ENCODE assay signal across 1 cellular context in the genomic region with DNA sequence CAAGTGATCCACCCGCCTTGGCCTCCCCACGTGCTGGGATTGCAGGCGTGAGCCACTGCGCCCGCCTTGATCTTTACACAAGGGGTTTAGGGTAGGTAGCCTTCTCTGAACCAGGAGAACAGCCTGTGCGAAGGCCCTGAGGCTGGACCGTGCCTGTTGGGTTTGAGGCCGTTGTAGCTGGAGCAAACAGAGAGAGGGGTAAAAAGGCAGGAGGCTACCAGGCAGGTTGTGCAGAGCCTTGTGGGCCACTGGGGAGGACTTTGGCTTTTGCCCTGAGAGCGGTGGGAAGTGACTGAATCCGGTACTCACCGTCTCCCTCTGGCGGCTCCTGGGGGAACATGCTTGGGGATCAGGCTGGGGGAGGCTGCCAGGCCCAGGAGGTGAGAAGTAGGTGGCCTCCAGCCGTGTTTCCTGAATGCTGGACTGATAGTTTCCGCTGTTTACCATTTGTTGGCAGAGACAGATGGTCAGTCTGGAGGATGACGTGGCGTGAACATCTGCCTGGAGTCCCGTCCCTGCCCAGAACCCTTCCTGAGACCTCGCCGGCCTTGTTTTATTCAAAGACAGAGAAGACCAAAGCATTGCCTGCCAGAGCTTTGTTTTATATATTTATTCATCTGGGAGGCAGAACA.
TF ChIP-seq lines count a peak whose summit lies in the region.

No MANE protein-coding gene starts in this region.

TF ChIP-seq in HepG2, 621 proteins besides CTCF, POLR2A, EP300 and RAD21 (continued from another document and continues in another):
- TF ChIP-seq, protein P1, sequence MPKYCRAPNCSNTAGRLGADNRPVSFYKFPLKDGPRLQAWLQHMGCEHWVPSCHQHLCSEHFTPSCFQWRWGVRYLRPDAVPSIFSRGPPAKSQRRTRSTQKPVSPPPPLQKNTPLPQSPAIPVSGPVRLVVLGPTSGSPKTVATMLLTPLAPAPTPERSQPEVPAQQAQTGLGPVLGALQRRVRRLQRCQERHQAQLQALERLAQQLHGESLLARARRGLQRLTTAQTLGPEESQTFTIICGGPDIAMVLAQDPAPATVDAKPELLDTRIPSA (CRISPR knock-in tag; IDR thresholded peaks at IDR 0.05; ENCODE audit: borderline replicate concordance) = no peak
- no peak for TF ChIP-seq ARID3A (IDR thresholded peaks at IDR 0.05; ENCODE audit: low read depth, low read length)
- peak; percentile 69 for TF ChIP-seq ZNF883 (CRISPR knock-in tag; IDR thresholded peaks at IDR 0.05; ENCODE audit: not compliant biosample characterization)
- TF ChIP-seq ZFX (CRISPR knock-in tag; IDR thresholded peaks at IDR 0.05; ENCODE audit: low read depth) = peak; percentile 68
- no peak for TF ChIP-seq RFX5 (IDR thresholded peaks at IDR 0.05; ENCODE audit: low read depth, low read length)
- TF ChIP-seq, protein P2, sequence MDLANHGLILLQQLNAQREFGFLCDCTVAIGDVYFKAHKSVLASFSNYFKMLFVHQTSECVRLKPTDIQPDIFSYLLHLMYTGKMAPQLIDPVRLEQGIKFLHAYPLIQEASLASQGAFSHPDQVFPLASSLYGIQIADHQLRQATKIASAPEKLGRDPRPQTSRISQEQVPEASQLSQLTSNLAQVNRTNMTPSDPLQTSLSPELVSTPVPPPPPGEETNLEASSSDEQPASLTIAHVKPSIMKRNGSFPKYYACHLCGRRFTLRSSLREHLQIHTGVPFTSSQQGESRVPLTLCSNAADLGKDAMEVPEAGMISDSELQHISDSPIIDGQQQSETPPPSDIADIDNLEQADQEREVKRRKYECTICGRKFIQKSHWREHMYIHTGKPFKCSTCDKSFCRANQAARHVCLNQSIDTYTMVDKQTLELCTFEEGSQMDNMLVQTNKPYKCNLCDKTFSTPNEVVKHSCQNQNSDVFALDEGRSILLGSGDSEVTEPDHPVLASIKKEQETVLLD (CRISPR knock-in tag; IDR thresholded peaks at IDR 0.05; ENCODE audit: low read depth) = peak; percentile 58
- peak; percentile 78 for TF ChIP-seq TARDBP (CRISPR knock-in tag; IDR thresholded peaks at IDR 0.05)
- TF ChIP-seq ERF (CRISPR knock-in tag; IDR thresholded peaks at IDR 0.05) = 0 out of 2 replicates have a peak, but pooled peaks have one; percentile 54
- TF ChIP-seq JUND (CRISPR knock-in tag; IDR thresholded peaks at IDR 0.05) = 0 out of 2 replicates have a peak, but pooled peaks have one; percentile 29
- TF ChIP-seq HIC2 (CRISPR knock-in tag; IDR thresholded peaks at IDR 0.05; ENCODE audit: low read depth) = peak; percentile 34; the same call in 1 of the 2 replicates
- TF ChIP-seq ZNF619 (CRISPR knock-in tag; IDR thresholded peaks at IDR 0.05) = peak; percentile 73; the same call in 1 of the 2 replicates
- TF ChIP-seq SAFB2 (CRISPR knock-in tag; IDR thresholded peaks at IDR 0.05; ENCODE audit: borderline replicate concordance, low read depth) = no peak
- no peak for TF ChIP-seq ZFP36 (IDR thresholded peaks at IDR 0.05; ENCODE audit: borderline replicate concordance, low read depth, low read length, partially characterized antibody)
- TF ChIP-seq RXRB (CRISPR knock-in tag; IDR thresholded peaks at IDR 0.05; ENCODE audit: borderline replicate concordance) = peak; percentile 42; the same call in 1 of the 2 replicates
- peak; percentile 47; the same call in 1 of the 2 replicates for TF ChIP-seq PITX1 (CRISPR knock-in tag; IDR thresholded peaks at IDR 0.05)
- TF ChIP-seq ZNF335 (CRISPR knock-in tag; IDR thresholded peaks at IDR 0.05) = no peak
- TF ChIP-seq, protein P3, sequence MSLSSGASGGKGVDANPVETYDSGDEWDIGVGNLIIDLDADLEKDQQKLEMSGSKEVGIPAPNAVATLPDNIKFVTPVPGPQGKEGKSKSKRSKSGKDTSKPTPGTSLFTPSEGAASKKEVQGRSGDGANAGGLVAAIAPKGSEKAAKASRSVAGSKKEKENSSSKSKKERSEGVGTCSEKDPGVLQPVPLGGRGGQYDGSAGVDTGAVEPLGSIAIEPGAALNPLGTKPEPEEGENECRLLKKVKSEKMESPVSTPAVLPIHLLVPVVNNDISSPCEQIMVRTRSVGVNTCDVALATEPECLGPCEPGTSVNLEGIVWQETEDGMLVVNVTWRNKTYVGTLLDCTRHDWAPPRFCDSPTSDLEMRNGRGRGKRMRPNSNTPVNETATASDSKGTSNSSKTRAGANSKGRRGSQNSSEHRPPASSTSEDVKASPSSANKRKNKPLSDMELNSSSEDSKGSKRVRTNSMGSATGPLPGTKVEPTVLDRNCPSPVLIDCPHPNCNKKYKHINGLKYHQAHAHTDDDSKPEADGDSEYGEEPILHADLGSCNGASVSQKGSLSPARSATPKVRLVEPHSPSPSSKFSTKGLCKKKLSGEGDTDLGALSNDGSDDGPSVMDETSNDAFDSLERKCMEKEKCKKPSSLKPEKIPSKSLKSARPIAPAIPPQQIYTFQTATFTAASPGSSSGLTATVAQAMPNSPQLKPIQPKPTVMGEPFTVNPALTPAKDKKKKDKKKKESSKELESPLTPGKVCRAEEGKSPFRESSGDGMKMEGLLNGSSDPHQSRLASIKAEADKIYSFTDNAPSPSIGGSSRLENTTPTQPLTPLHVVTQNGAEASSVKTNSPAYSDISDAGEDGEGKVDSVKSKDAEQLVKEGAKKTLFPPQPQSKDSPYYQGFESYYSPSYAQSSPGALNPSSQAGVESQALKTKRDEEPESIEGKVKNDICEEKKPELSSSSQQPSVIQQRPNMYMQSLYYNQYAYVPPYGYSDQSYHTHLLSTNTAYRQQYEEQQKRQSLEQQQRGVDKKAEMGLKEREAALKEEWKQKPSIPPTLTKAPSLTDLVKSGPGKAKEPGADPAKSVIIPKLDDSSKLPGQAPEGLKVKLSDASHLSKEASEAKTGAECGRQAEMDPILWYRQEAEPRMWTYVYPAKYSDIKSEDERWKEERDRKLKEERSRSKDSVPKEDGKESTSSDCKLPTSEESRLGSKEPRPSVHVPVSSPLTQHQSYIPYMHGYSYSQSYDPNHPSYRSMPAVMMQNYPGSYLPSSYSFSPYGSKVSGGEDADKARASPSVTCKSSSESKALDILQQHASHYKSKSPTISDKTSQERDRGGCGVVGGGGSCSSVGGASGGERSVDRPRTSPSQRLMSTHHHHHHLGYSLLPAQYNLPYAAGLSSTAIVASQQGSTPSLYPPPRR (CRISPR knock-in tag; IDR thresholded peaks at IDR 0.05; ENCODE audit: borderline replicate concordance) = peak; percentile 68; the same call in 1 of the 2 replicates
- TF ChIP-seq ZBTB26 (CRISPR knock-in tag; IDR thresholded peaks at IDR 0.05; ENCODE audit: borderline replicate concordance) = peak; percentile 16; the same call in 1 of the 2 replicates
- TF ChIP-seq POLR2AphosphoS5 (IDR thresholded peaks at IDR 0.05; ENCODE audit: low read depth, low read length) = peak; percentile 47; the same call in 1 of the 2 replicates
- 0 out of 2 replicates have a peak, but pooled peaks have one; percentile 16 for TF ChIP-seq IKZF5 (CRISPR knock-in tag; IDR thresholded peaks at IDR 0.05)
- no peak for TF ChIP-seq SIX4 (CRISPR knock-in tag; IDR thresholded peaks at IDR 0.05)
- 0 out of 2 replicates have a peak, but pooled peaks have one; percentile 26 for TF ChIP-seq ZFP1 (CRISPR knock-in tag; IDR thresholded peaks at IDR 0.05)
- TF ChIP-seq ZNF232 (CRISPR knock-in tag; IDR thresholded peaks at IDR 0.05; ENCODE audit: borderline replicate concordance) = no peak
- TF ChIP-seq ETV5 (CRISPR knock-in tag; IDR thresholded peaks at IDR 0.05; ENCODE audit: borderline replicate concordance) = peak; percentile 57
- no peak for TF ChIP-seq CENPX (CRISPR knock-in tag; IDR thresholded peaks at IDR 0.05)
- 0 out of 2 replicates have a peak, but pooled peaks have one; percentile 59 for TF ChIP-seq ZBTB7A (CRISPR knock-in tag; IDR thresholded peaks at IDR 0.05)
- TF ChIP-seq NFKB2 (CRISPR knock-in tag; IDR thresholded peaks at IDR 0.05; ENCODE audit: borderline replicate concordance) = peak; percentile 33; the same call in 1 of the 2 replicates
- 0 out of 2 replicates have a peak, but pooled peaks have one; percentile 47 for TF ChIP-seq ZSCAN29 (CRISPR knock-in tag; conservative IDR thresholded peaks at IDR 0.05)
- 0 out of 2 replicates have a peak, but pooled peaks have one; percentile 73 for TF ChIP-seq ZNF451 (CRISPR knock-in tag; IDR thresholded peaks at IDR 0.05)
- TF ChIP-seq ZBTB38 (CRISPR knock-in tag; IDR thresholded peaks at IDR 0.05) = peak; percentile 19; the same call in 1 of the 2 replicates
- TF ChIP-seq, protein P4, sequence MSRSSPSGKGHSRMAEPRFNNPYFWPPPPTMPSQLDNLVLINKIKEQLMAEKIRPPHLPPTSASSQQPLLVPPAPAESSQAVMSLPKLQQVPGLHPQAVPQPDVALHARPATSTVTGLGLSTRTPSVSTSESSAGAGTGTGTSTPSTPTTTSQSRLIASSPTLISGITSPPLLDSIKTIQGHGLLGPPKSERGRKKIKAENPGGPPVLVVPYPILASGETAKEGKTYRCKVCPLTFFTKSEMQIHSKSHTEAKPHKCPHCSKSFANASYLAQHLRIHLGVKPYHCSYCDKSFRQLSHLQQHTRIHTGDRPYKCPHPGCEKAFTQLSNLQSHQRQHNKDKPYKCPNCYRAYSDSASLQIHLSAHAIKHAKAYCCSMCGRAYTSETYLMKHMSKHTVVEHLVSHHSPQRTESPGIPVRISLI (CRISPR knock-in tag; IDR thresholded peaks at IDR 0.05; ENCODE audit: borderline replicate concordance) = 0 out of 2 replicates have a peak, but pooled peaks have one; percentile 14
- peak in 1 of 2 experiments; percentile 14; a peak in 1 of 4 replicates for TF ChIP-seq NR2F1 (CRISPR knock-in tag; IDR thresholded peaks at IDR 0.05)
- 0 out of 2 replicates have a peak, but pooled peaks have one; percentile 25 for TF ChIP-seq KDM3A (CRISPR knock-in tag; IDR thresholded peaks at IDR 0.05; ENCODE audit: low read depth)
- TF ChIP-seq FOXK1 (CRISPR knock-in tag; IDR thresholded peaks at IDR 0.05; ENCODE audit: borderline replicate concordance, low read depth) = peak; percentile 18; the same call in 1 of the 2 replicates
- TF ChIP-seq ZNF274 (CRISPR knock-in tag; IDR thresholded peaks at IDR 0.05) = 0 out of 2 replicates have a peak, but pooled peaks have one; percentile 57
- TF ChIP-seq, protein P5, sequence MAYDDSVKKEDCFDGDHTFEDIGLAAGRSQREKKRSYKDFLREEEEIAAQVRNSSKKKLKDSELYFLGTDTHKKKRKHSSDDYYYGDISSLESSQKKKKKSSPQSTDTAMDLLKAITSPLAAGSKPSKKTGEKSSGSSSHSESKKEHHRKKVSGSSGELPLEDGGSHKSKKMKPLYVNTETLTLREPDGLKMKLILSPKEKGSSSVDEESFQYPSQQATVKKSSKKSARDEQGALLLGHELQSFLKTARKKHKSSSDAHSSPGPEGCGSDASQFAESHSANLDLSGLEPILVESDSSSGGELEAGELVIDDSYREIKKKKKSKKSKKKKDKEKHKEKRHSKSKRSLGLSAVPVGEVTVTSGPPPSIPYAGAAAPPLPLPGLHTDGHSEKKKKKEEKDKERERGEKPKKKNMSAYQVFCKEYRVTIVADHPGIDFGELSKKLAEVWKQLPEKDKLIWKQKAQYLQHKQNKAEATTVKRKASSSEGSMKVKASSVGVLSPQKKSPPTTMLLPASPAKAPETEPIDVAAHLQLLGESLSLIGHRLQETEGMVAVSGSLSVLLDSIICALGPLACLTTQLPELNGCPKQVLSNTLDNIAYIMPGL (CRISPR knock-in tag; IDR thresholded peaks at IDR 0.05; ENCODE audit: borderline replicate concordance in 1 of 2, low read depth in 1 of 2) = peak; percentile 56 to 70; a peak in 3 of 4 replicates
